Comparison of ENCODE assay signal across 10 cellular contexts in the genomic region with DNA sequence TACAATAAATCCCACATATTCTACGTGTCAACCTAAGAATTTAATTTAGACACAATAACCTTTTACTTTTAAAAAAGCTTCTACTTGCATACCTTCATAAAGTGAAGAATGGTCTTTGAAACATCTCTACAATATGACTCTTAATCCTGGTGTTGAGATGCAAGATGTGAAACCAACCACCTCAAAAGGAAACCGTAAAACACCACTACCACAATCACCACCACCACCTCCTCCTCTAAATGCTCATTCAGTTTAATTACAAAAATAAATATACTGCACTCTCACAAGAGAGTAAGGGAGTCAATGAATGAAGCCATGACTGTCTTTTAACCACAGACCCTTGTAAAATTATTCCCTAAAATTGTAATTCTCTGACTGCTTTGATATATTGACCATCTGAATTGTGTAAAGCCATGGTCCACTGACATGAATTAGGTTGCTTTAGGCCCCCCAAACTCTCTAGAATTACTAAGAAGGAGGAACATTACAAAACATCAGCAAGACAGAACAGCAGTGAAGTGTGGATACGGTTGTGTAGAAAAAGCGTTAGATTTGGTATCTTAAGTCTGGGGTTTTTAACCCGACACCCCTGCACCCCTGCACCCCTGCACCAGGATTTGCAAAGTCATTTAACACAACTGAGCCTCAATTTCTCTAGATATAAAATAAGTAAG.
DNase-seq lines count a peak whose midpoint lies in the region; ATAC-seq and TF ChIP-seq lines count a peak whose summit lies in the region.
"Had no signal": no experiment of that assay in that cellular context is flagged by ENCODE, and none has a peak within 500 bp of the region (broad histone marks: within the 10 kb centered on the region; RNA-seq: fewer than 3 reads in every experiment).

No MANE protein-coding gene starts in this region.

- no peak for TF ChIP-seq CTCF in omental fat pad (IDR thresholded peaks at IDR 0.05)

- no peak overlapping the region for H3K27ac Mint-ChIP-seq in central memory CD8-positive, alpha-beta T cell (ENCODE audit: low read depth)

- H3K4me3 Mint-ChIP-seq in central memory CD8-positive, alpha-beta T cell = no peak overlapping the region

- no peaks in the 10 kb centered on the region for H3K9me3 Mint-ChIP-seq in central memory CD8-positive, alpha-beta T cell

- H3K27me3 Mint-ChIP-seq in central memory CD8-positive, alpha-beta T cell = no peaks in the 10 kb centered on the region

- peaks cover 58% of the 10 kb centered on the region for H3K4me1 Mint-ChIP-seq in central memory CD8-positive, alpha-beta T cell

- peaks cover 18% of the 10 kb centered on the region for H3K36me3 Mint-ChIP-seq in central memory CD8-positive, alpha-beta T cell (ENCODE audit: insufficient read depth)

- DNase-seq in central memory CD8-positive, alpha-beta T cell (ENCODE audit: low spot score in 2 of 2) = no peak
- DNase-seq in NK-92 treated with Interleukin-12 subunit alpha and Interleukin-12 subunit beta, amount 100 ng/mL, for 24 hours (lab: John Stamatoyannopoulos, UW) = no peak
- DNase-seq in omental fat pad (ENCODE audit: low spot score) (no peak), islet precursor cell (no peak)
- DNase-seq: anterior cingulate cortex, NCI-H187 treated with DMSO at 0.1 percent for 48 hours had no signal

- ATAC-seq in GM18867 (IDR thresholded peaks at IDR 0.05; ENCODE audit: unreplicated experiment) (peak; percentile 83), GM21381 (IDR thresholded peaks at IDR 0.05; ENCODE audit: unreplicated experiment) (peak; percentile 78), HG03139 (IDR thresholded peaks at IDR 0.05; ENCODE audit: unreplicated experiment) (peak; percentile 62), omental fat pad (ENCODE audit: low FRiP score) (no peak)
- peak; percentile 64 for ATAC-seq in central memory CD8-positive, alpha-beta T cell (replicated peaks; ENCODE audit: extremely low read depth, poor library complexity, severe bottlenecking)
- ATAC-seq: Panc1 had no signal
